8 cellular contexts compared by ENCODE assay signal in genomic region chr1:27102707-27103468, GRCh38. TPM values are rescaled to one million over a fixed set of nuclear protein-coding genes. Genes with fewer than 3 reads are reported as not detected.
A peak's percentile ranks its signal among the peaks of the same experiment; 100 is the strongest.
DNase-seq lines count a peak whose midpoint lies in the region; ATAC-seq and TF ChIP-seq lines count a peak whose summit lies in the region.

No MANE protein-coding gene starts in this region.

- intact Hi-C loops in Calu3 (cut with micrococcal nuclease; ENCODE audit: unreplicated experiment) (loop anchor here (1.0 kb wide), 1 partner anchor 181 kb away; no protein-coding TSS in a partner anchor), posterior vena cava (cut with DNase I) (loop anchor here (2.0 to 5.0 kb wide), 4 partner anchors 49 to 184 kb away; no protein-coding TSS in a partner anchor), vagina (cut with DNase I) (loop anchor here (5.0 kb wide), 1 partner anchor 179 kb away; no protein-coding TSS in a partner anchor)

- BruUV-seq in Calu3 (replicated peaks; lab: Mats Ljungman, UMichigan), result no TSS peak

- H3K27me3 ChIP-seq in SJSA1 (replicated peaks) (no peaks in the 10 kb centered on the region), vagina (no peaks in the 10 kb centered on the region)

- H3K4me1 ChIP-seq in SJSA1 (replicated peaks) (peaks cover 15% of the 10 kb centered on the region), vagina (peaks cover 27% of the 10 kb centered on the region)

- peaks cover 15% of the 10 kb centered on the region for H3K4me1 Mint-ChIP-seq in Calu3 (ENCODE audit: low read depth, unreplicated experiment)

- H3K9me3 ChIP-seq in SJSA1 (replicated peaks), result no peaks in the 10 kb centered on the region
- H3K9me3 ChIP-seq in vagina, result no peaks in the 10 kb centered on the region

- peaks cover 7% of the 10 kb centered on the region for H3K36me3 Mint-ChIP-seq in Calu3 (ENCODE audit: insufficient read depth, unreplicated experiment)

- no peak overlapping the region for H3K4me3 Mint-ChIP-seq in Calu3 (ENCODE audit: low read depth, unreplicated experiment)

- no peak for TF ChIP-seq POLR2A in vagina (IDR thresholded peaks at IDR 0.05)

- no peaks in the 10 kb centered on the region for H3K27me3 Mint-ChIP-seq in Calu3 (ENCODE audit: unreplicated experiment)

- DNase-seq in Calu3 (peak; percentile 83), HK-2 (ENCODE audit: unreplicated experiment) (peak; percentile 85), SJSA1 (ENCODE audit: low read depth in 1 of 2, low spot score in 2 of 2) (peak; percentile 62 to 76), activated gamma-delta T cell treated with Interleukin-2 at 50 U/mL for 16 hours (peak; percentile 79), glomerular visceral epithelial cell (ENCODE audit: extremely low spot score) (peak; percentile 65), posterior vena cava (ENCODE audit: low spot score) (peak; percentile 94), vagina (ENCODE audit: extremely low spot score in 2 of 2) (no peak)

- no peak overlapping the region for H3K27ac Mint-ChIP-seq in Calu3 (ENCODE audit: unreplicated experiment)

- TF ChIP-seq CTCF in Calu3 (IDR thresholded peaks at IDR 0.05; ENCODE audit: unreplicated experiment), result peak; percentile 85
- peak; percentile 94 to 99 (median 97) for TF ChIP-seq CTCF in vagina (IDR thresholded peaks at IDR 0.05)

- H3K9me3 Mint-ChIP-seq in Calu3 (ENCODE audit: low read depth, unreplicated experiment), result no peaks in the 10 kb centered on the region

- no peak for ATAC-seq in GM18858 (IDR thresholded peaks at IDR 0.05; ENCODE audit: unreplicated experiment)

- CTCF ChIA-PET in Calu3 (lab: Charles Lee), result interaction anchor here (0.6 to 1.5 kb wide), 5 partner anchors 9 to 263 kb away, joined by 3 to 5 read pairs (median 3); no protein-coding TSS in a partner anchor

- peaks cover 19% of the 10 kb centered on the region for H3K36me3 ChIP-seq in SJSA1
- peaks cover 0 to 9% of the 10 kb centered on the region in 2 donors for H3K36me3 ChIP-seq in vagina

- no peak overlapping the region for H3K27ac ChIP-seq in SJSA1
- H3K27ac ChIP-seq in vagina, result no peak overlapping the region

- no peak overlapping the region for H3K4me3 ChIP-seq in SJSA1
- H3K4me3 ChIP-seq in vagina, result no peak overlapping the region

RNA-seq across cellular contexts. Expression of gene SLC9A1, which starts 52.0 kb away (rescaled TPM):
- 16.4 and 17.4 TPM in 2 replicates for total RNA-seq in Calu3 (2022)
- total RNA-seq in SJSA1 (2014; rRNA removed; shearing (Covaris generic)), result 4.1 and 4.7 TPM in 2 replicates
- total RNA-seq in posterior vena cava, result 10 to 100 TPM; 19.0 to 25.3 TPM
- total RNA-seq in vagina, result 10.6 TPM

Comparison
In these comparisons a context has a peak if more than half of its experiments do, and no peak if none do; other contexts are left out.
1. DNase-seq: peak in Calu3 (single experiment), HK-2 (single experiment), SJSA1 (2 of 2), activated gamma-delta T cell treated with Interleukin-2 at 50 U/mL for 16 hours (single experiment), glomerular visceral epithelial cell (single experiment) and posterior vena cava (single experiment); none in vagina (0 of 2).